In the genomic region with DNA sequence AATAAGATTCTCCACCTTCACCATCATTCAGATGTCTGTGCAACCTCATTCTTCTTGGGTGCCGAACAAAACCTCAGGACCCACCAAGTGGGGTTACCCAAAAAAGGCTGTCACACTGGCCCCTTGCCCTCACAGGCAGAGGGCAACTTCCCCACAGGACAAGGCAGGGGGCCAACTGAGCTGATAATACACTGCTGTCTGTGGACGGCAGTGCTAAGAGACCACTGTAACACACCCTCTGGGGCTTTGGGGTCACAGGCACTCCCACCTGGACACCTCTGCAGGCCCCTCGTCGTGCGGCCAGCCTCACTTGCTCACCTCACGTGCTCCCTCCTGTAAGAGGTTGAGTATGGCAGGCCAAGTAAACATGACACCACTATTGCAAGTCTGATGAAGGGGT, we compare ENCODE assay signal across 2 cellular contexts.
TF ChIP-seq lines count a peak whose summit lies in the region.

No MANE protein-coding gene starts in this region.

TF ChIP-seq in GM23338, 12 proteins besides CTCF, POLR2A, EP300 and RAD21 (continued from another document):
- TF ChIP-seq, protein P1, sequence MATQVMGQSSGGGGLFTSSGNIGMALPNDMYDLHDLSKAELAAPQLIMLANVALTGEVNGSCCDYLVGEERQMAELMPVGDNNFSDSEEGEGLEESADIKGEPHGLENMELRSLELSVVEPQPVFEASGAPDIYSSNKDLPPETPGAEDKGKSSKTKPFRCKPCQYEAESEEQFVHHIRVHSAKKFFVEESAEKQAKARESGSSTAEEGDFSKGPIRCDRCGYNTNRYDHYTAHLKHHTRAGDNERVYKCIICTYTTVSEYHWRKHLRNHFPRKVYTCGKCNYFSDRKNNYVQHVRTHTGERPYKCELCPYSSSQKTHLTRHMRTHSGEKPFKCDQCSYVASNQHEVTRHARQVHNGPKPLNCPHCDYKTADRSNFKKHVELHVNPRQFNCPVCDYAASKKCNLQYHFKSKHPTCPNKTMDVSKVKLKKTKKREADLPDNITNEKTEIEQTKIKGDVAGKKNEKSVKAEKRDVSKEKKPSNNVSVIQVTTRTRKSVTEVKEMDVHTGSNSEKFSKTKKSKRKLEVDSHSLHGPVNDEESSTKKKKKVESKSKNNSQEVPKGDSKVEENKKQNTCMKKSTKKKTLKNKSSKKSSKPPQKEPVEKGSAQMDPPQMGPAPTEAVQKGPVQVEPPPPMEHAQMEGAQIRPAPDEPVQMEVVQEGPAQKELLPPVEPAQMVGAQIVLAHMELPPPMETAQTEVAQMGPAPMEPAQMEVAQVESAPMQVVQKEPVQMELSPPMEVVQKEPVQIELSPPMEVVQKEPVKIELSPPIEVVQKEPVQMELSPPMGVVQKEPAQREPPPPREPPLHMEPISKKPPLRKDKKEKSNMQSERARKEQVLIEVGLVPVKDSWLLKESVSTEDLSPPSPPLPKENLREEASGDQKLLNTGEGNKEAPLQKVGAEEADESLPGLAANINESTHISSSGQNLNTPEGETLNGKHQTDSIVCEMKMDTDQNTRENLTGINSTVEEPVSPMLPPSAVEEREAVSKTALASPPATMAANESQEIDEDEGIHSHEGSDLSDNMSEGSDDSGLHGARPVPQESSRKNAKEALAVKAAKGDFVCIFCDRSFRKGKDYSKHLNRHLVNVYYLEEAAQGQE (IDR thresholded peaks at IDR 0.05; ENCODE audit: unreplicated experiment), result no peak
- no peak for TF ChIP-seq CREB1 (CRISPR knock-in tag; IDR thresholded peaks at IDR 0.05; ENCODE audit: low read depth)
- TF ChIP-seq STAT1 (IDR thresholded peaks at IDR 0.05; ENCODE audit: unreplicated experiment), result no peak
- no peak for TF ChIP-seq JUNB (IDR thresholded peaks at IDR 0.05; ENCODE audit: unreplicated experiment)
- TF ChIP-seq, protein P2, sequence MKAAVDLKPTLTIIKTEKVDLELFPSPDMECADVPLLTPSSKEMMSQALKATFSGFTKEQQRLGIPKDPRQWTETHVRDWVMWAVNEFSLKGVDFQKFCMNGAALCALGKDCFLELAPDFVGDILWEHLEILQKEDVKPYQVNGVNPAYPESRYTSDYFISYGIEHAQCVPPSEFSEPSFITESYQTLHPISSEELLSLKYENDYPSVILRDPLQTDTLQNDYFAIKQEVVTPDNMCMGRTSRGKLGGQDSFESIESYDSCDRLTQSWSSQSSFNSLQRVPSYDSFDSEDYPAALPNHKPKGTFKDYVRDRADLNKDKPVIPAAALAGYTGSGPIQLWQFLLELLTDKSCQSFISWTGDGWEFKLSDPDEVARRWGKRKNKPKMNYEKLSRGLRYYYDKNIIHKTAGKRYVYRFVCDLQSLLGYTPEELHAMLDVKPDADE (IDR thresholded peaks at IDR 0.05), result no peak
- TF ChIP-seq ZNF114 (CRISPR knock-in tag; IDR thresholded peaks at IDR 0.05), result no peak
- no peak for TF ChIP-seq EZH2phosphoT487 (IDR thresholded peaks at IDR 0.05; ENCODE audit: unreplicated experiment)
- TF ChIP-seq, protein P3, sequence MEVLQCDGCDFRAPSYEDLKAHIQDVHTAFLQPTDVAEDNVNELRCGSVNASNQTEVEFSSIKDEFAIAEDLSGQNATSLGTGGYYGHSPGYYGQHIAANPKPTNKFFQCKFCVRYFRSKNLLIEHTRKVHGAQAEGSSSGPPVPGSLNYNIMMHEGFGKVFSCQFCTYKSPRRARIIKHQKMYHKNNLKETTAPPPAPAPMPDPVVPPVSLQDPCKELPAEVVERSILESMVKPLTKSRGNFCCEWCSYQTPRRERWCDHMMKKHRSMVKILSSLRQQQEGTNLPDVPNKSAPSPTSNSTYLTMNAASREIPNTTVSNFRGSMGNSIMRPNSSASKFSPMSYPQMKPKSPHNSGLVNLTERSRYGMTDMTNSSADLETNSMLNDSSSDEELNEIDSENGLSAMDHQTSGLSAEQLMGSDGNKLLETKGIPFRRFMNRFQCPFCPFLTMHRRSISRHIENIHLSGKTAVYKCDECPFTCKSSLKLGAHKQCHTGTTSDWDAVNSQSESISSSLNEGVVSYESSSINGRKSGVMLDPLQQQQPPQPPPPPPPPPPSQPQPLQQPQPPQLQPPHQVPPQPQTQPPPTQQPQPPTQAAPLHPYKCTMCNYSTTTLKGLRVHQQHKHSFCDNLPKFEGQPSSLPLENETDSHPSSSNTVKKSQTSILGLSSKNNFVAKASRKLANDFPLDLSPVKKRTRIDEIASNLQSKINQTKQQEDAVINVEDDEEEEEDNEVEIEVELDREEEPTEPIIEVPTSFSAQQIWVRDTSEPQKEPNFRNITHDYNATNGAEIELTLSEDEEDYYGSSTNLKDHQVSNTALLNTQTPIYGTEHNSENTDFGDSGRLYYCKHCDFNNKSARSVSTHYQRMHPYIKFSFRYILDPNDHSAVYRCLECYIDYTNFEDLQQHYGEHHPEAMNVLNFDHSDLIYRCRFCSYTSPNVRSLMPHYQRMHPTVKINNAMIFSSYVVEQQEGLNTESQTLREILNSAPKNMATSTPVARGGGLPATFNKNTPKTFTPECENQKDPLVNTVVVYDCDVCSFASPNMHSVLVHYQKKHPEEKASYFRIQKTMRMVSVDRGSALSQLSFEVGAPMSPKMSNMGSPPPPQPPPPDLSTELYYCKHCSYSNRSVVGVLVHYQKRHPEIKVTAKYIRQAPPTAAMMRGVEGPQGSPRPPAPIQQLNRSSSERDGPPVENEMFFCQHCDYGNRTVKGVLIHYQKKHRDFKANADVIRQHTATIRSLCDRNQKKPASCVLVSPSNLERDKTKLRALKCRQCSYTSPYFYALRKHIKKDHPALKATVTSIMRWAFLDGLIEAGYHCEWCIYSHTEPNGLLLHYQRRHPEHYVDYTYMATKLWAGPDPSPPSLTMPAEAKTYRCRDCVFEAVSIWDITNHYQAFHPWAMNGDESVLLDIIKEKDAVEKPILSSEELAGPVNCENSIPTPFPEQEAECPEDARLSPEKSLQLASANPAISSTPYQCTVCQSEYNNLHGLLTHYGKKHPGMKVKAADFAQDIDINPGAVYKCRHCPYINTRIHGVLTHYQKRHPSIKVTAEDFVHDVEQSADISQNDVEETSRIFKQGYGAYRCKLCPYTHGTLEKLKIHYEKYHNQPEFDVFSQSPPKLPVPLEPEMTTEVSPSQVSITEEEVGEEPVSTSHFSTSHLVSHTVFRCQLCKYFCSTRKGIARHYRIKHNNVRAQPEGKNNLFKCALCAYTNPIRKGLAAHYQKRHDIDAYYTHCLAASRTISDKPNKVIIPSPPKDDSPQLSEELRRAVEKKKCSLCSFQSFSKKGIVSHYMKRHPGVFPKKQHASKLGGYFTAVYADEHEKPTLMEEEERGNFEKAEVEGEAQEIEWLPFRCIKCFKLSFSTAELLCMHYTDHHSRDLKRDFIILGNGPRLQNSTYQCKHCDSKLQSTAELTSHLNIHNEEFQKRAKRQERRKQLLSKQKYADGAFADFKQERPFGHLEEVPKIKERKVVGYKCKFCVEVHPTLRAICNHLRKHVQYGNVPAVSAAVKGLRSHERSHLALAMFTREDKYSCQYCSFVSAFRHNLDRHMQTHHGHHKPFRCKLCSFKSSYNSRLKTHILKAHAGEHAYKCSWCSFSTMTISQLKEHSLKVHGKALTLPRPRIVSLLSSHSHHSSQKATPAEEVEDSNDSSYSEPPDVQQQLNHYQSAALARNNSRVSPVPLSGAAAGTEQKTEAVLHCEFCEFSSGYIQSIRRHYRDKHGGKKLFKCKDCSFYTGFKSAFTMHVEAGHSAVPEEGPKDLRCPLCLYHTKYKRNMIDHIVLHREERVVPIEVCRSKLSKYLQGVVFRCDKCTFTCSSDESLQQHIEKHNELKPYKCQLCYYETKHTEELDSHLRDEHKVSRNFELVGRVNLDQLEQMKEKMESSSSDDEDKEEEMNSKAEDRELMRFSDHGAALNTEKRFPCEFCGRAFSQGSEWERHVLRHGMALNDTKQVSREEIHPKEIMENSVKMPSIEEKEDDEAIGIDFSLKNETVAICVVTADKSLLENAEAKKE (CRISPR knock-in tag; IDR thresholded peaks at IDR 0.05), result no peak
- TF ChIP-seq EZH2 (IDR thresholded peaks at IDR 0.05; ENCODE audit: low read depth, unreplicated experiment), result no peak
- TF ChIP-seq POLR2AphosphoS5 (IDR thresholded peaks at IDR 0.05; ENCODE audit: low read depth), result no peak

TF ChIP-seq in WTC11, 78 proteins besides CTCF, POLR2A, EP300 and RAD21 (continued from another document):
- TF ChIP-seq, protein P4, sequence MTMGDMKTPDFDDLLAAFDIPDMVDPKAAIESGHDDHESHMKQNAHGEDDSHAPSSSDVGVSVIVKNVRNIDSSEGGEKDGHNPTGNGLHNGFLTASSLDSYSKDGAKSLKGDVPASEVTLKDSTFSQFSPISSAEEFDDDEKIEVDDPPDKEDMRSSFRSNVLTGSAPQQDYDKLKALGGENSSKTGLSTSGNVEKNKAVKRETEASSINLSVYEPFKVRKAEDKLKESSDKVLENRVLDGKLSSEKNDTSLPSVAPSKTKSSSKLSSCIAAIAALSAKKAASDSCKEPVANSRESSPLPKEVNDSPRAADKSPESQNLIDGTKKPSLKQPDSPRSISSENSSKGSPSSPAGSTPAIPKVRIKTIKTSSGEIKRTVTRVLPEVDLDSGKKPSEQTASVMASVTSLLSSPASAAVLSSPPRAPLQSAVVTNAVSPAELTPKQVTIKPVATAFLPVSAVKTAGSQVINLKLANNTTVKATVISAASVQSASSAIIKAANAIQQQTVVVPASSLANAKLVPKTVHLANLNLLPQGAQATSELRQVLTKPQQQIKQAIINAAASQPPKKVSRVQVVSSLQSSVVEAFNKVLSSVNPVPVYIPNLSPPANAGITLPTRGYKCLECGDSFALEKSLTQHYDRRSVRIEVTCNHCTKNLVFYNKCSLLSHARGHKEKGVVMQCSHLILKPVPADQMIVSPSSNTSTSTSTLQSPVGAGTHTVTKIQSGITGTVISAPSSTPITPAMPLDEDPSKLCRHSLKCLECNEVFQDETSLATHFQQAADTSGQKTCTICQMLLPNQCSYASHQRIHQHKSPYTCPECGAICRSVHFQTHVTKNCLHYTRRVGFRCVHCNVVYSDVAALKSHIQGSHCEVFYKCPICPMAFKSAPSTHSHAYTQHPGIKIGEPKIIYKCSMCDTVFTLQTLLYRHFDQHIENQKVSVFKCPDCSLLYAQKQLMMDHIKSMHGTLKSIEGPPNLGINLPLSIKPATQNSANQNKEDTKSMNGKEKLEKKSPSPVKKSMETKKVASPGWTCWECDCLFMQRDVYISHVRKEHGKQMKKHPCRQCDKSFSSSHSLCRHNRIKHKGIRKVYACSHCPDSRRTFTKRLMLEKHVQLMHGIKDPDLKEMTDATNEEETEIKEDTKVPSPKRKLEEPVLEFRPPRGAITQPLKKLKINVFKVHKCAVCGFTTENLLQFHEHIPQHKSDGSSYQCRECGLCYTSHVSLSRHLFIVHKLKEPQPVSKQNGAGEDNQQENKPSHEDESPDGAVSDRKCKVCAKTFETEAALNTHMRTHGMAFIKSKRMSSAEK (CRISPR knock-in tag; IDR thresholded peaks at IDR 0.05; ENCODE audit: borderline replicate concordance), result no peak
- no peak for TF ChIP-seq FOXP1 (CRISPR knock-in tag; IDR thresholded peaks at IDR 0.05; ENCODE audit: borderline replicate concordance)
- TF ChIP-seq, protein P5, sequence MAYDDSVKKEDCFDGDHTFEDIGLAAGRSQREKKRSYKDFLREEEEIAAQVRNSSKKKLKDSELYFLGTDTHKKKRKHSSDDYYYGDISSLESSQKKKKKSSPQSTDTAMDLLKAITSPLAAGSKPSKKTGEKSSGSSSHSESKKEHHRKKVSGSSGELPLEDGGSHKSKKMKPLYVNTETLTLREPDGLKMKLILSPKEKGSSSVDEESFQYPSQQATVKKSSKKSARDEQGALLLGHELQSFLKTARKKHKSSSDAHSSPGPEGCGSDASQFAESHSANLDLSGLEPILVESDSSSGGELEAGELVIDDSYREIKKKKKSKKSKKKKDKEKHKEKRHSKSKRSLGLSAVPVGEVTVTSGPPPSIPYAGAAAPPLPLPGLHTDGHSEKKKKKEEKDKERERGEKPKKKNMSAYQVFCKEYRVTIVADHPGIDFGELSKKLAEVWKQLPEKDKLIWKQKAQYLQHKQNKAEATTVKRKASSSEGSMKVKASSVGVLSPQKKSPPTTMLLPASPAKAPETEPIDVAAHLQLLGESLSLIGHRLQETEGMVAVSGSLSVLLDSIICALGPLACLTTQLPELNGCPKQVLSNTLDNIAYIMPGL (CRISPR knock-in tag; IDR thresholded peaks at IDR 0.05), result no peak
- no peak for TF ChIP-seq E2F4 (CRISPR knock-in tag; IDR thresholded peaks at IDR 0.05; ENCODE audit: borderline replicate concordance, low read depth)
- TF ChIP-seq ZNF219 (CRISPR knock-in tag; IDR thresholded peaks at IDR 0.05; ENCODE audit: borderline replicate concordance), result no peak
- TF ChIP-seq PRRX2 (CRISPR knock-in tag; IDR thresholded peaks at IDR 0.05), result no peak
- no peak for TF ChIP-seq RELA (CRISPR knock-in tag; IDR thresholded peaks at IDR 0.05; ENCODE audit: borderline replicate concordance)
- no peak for TF ChIP-seq MYBL2 (CRISPR knock-in tag; IDR thresholded peaks at IDR 0.05)
- TF ChIP-seq MLX (CRISPR knock-in tag; IDR thresholded peaks at IDR 0.05), result no peak
- no peak for TF ChIP-seq AFF4 (CRISPR knock-in tag; IDR thresholded peaks at IDR 0.05; ENCODE audit: borderline replicate concordance)
